14 cellular contexts compared by ENCODE assay signal in genomic region chr9:72322678-72323077, GRCh38. TPM values are rescaled to one million over a fixed set of nuclear protein-coding genes. Genes with fewer than 3 reads are reported as not detected.
DNase-seq lines count a peak whose midpoint lies in the region; ATAC-seq and TF ChIP-seq lines count a peak whose summit lies in the region.
"Had no signal": no experiment of that assay in that cellular context is flagged by ENCODE, and none has a peak within 500 bp of the region (broad histone marks: within the 10 kb centered on the region; RNA-seq: fewer than 3 reads in every experiment).

No MANE protein-coding gene starts in this region.

- no peak for TF ChIP-seq POLR2A in esophagus squamous epithelium (IDR thresholded peaks at IDR 0.05)

- H3K4me3 ChIP-seq in epithelial cell of esophagus (ENCODE audit: low read length) = no peak overlapping the region
- H3K4me3 ChIP-seq in lower lobe of right lung = no peak overlapping the region
- H3K4me3 ChIP-seq in upper lobe of right lung = no peak overlapping the region
- no peak overlapping the region for H3K4me3 ChIP-seq in esophagus squamous epithelium

- H3K4me1 ChIP-seq in lower lobe of right lung = peaks cover 11% of the 10 kb centered on the region
- peaks cover 4% of the 10 kb centered on the region for H3K4me1 ChIP-seq in upper lobe of right lung
- peaks cover 0 to 20% (median 0%) of the 10 kb centered on the region in 3 donors for H3K4me1 ChIP-seq in esophagus squamous epithelium

- TF ChIP-seq CTCF in epithelial cell of esophagus (IDR thresholded peaks at IDR 0.05; ENCODE audit: insufficient read depth, low read depth, low read length, missing control alignments) (no peak), lower lobe of right lung (IDR thresholded peaks at IDR 0.05) (no peak), upper lobe of right lung (IDR thresholded peaks at IDR 0.05) (no peak), esophagus squamous epithelium (IDR thresholded peaks at IDR 0.05) (no peak)

- ATAC-seq in lower lobe of right lung (peak; percentile 51 to 63), upper lobe of right lung (peak; percentile 65), GM18502 (IDR thresholded peaks at IDR 0.05; ENCODE audit: poor library complexity, unreplicated experiment) (no peak)

- WGBS in esophagus squamous epithelium, 2 donors = 58 to 64% methylated on average over 3 of the region's 3 CpGs

- no peaks in the 10 kb centered on the region for H3K9me3 ChIP-seq in lower lobe of right lung
- no peaks in the 10 kb centered on the region for H3K9me3 ChIP-seq in upper lobe of right lung
- H3K9me3 ChIP-seq in esophagus squamous epithelium = no peaks in the 10 kb centered on the region

- DNase-seq in HT-29 (ENCODE audit: low spot score) (peak; percentile 28), epithelial cell of esophagus (ENCODE audit: low read depth) (peak; percentile 48), lower lobe of right lung (no peak), upper lobe of right lung (no peak), esophagus squamous epithelium (lab: John Stamatoyannopoulos, UW) (no peak)
- no peak for DNase-seq in stimulated activated CD4-positive, alpha-beta T cell treated with anti-CD3 and anti-CD28 coated beads, Interleukin-4, amount 100 ng/mL, for 1 hour
- DNase-seq: ACHN; C1 segment of cervical spinal cord; Calu3; CD4-positive, alpha-beta T cell; DMS79 treated with DMSO at 0.1 percent for 48 hours; HCEC 1CT had no signal

- H3K27me3 ChIP-seq in lower lobe of right lung (ENCODE audit: low read depth) (no peaks in the 10 kb centered on the region), upper lobe of right lung (no peaks in the 10 kb centered on the region), esophagus squamous epithelium (no peaks in the 10 kb centered on the region)

- H3K27ac ChIP-seq in lower lobe of right lung (peak overlapping the region; percentile 48), upper lobe of right lung (peak overlapping the region; percentile 6), esophagus squamous epithelium (no peak overlapping the region)
- H3K27ac ChIP-seq: KMS-11 had no signal

- H3K36me3 ChIP-seq in lower lobe of right lung (no peaks in the 10 kb centered on the region), upper lobe of right lung (no peaks in the 10 kb centered on the region), esophagus squamous epithelium (no peaks in the 10 kb centered on the region)

- intact Hi-C loops in lower lobe of right lung (cut with DNase I) (no loop called here), upper lobe of right lung (cut with DNase I) (no loop called here), esophagus squamous epithelium (cut with DNase I) (no loop called here)

RNA-seq across cellular contexts. Expression of gene ZFAND5, which starts 42.3 kb away (rescaled TPM):
- 204 and 236 TPM in 2 replicates for total RNA-seq in HT-29 (2014; rRNA removed; shearing (Covaris generic))
- total RNA-seq in lower lobe of right lung = 206 TPM
- 204 TPM for total RNA-seq in upper lobe of right lung
- total RNA-seq in esophagus squamous epithelium = 100 to 1,000 TPM in 1 of 4 donors, 10 to 100 TPM in 3; 89.1 to 203 (median 92.0) TPM

Comparison
In these comparisons a context has a peak if more than half of its experiments do, and no peak if none do; other contexts are left out.
1. DNase-seq: peak in HT-29 (single experiment) and epithelial cell of esophagus (single experiment); none in lower lobe of right lung (single experiment), upper lobe of right lung (single experiment), stimulated activated CD4-positive, alpha-beta T cell treated with anti-CD3 and anti-CD28 coated beads, Interleukin-4, amount 100 ng/mL, for 1 hour (single experiment) and esophagus squamous epithelium (single experiment).
2. H3K27ac ChIP-seq: peak in lower lobe of right lung (single experiment) and upper lobe of right lung (single experiment); none in esophagus squamous epithelium (0 of 4).